13 cellular contexts compared by ENCODE assay signal in genomic region chr1:218494449-218494852, GRCh38.
DNase-seq lines count a peak whose midpoint lies in the region; ATAC-seq and TF ChIP-seq lines count a peak whose summit lies in the region.
"Had no signal": no experiment of that assay in that cellular context is flagged by ENCODE, and none has a peak within 500 bp of the region (broad histone marks: within the 10 kb centered on the region; RNA-seq: fewer than 3 reads in every experiment).

No MANE protein-coding gene starts in this region.

- H3K4ac ChIP-seq in mesenchymal stem cell (ENCODE audit: low read depth in 1 of 2, low read length in 2 of 2) = no peak overlapping the region

- peak overlapping the region; percentile 47 for H4K91ac ChIP-seq in mesenchymal stem cell (ENCODE audit: low read length)

- H3K9me3 Mint-ChIP-seq in Calu3 (ENCODE audit: low read depth, unreplicated experiment) = peaks cover 4% of the 10 kb centered on the region
- H3K9me3 Mint-ChIP-seq in stimulated activated effector memory CD8-positive, alpha-beta T cell treated with anti-CD3 and anti-CD28 coated beads, Interleukin-12 subunit alpha, Interleukin-12 subunit beta, amount 100 ng/mL, for 72 hours = no peaks in the 10 kb centered on the region
- H3K9me3 Mint-ChIP-seq: activated T-helper 17 cell treated with anti-CD3 and anti-CD28 coated beads, Interleukin-2, amount 50 U/mL, for 72 hours had no signal

- peak overlapping the region in 1 of 2 experiments; percentile 45 for H2BK12ac ChIP-seq in mesenchymal stem cell (ENCODE audit: low read length in 2 of 2)

- no peak overlapping the region for H4K8ac ChIP-seq in mesenchymal stem cell (ENCODE audit: low read length)

- peaks cover 28% of the 10 kb centered on the region; the same call in 1 of the 2 replicates for H3K4me1 ChIP-seq in Panc1 (ENCODE audit: control insufficient read depth, insufficient read depth, low read length)
- H3K4me1 ChIP-seq in mesenchymal stem cell (ENCODE audit: control insufficient read depth, insufficient read depth, low read depth, low read length) = peaks cover 3% of the 10 kb centered on the region
- H3K4me1 ChIP-seq: adrenal gland had no signal

- H3K36me3 ChIP-seq in Panc1 (ENCODE audit: control insufficient read depth, insufficient read depth, low read length) (no peaks in the 10 kb centered on the region), mesenchymal stem cell (ENCODE audit: control insufficient read depth in 1 of 2, insufficient read depth in 2 of 2, low read depth in 1 of 2, low read length in 2 of 2) (no peaks in the 10 kb centered on the region)
- H3K36me3 ChIP-seq: adrenal gland, spleen had no signal

- no peaks in the 10 kb centered on the region for H3K79me1 ChIP-seq in mesenchymal stem cell (replicated peaks; ENCODE audit: low read length, poor library complexity, severe bottlenecking)

- H3K14ac ChIP-seq in mesenchymal stem cell (ENCODE audit: low read length in 2 of 2) = no peak overlapping the region

- H3K4me3 ChIP-seq in Panc1 (ENCODE audit: low read depth in 2 of 2, low read length in 2 of 2) (no peak overlapping the region), mesenchymal stem cell (ENCODE audit: insufficient read depth in 1 of 2, low read depth in 1 of 2, low read length in 2 of 2) (no peak overlapping the region)
- H3K4me3 ChIP-seq: adrenal gland, PC-9, spleen had no signal

- H3K27ac ChIP-seq in Panc1 (ENCODE audit: low read length) (peak overlapping the region; percentile 77), mesenchymal stem cell (ENCODE audit: low read length, poor library complexity, severe bottlenecking) (no peak overlapping the region)
- H3K27ac ChIP-seq: adrenal gland, PC-9, spleen had no signal

- H2BK15ac ChIP-seq in mesenchymal stem cell (ENCODE audit: low read depth, poor library complexity, severe bottlenecking) = no peak overlapping the region

- peak overlapping the region; percentile 90 for H2AK5ac ChIP-seq in mesenchymal stem cell (ENCODE audit: low read length, severe bottlenecking)

- no peak overlapping the region for H2BK120ac ChIP-seq in mesenchymal stem cell (ENCODE audit: low read depth, low read length)

- no peak overlapping the region for H3K18ac ChIP-seq in mesenchymal stem cell (ENCODE audit: low read depth in 1 of 2, low read length in 2 of 2)

- H3K9me3 ChIP-seq in Panc1 (ENCODE audit: control insufficient read depth, insufficient read depth, low read depth, low read length) (peaks cover 3% of the 10 kb centered on the region; the same call in 1 of the 2 replicates), mesenchymal stem cell (ENCODE audit: control insufficient read depth, low read length) (no peaks in the 10 kb centered on the region)
- H3K9me3 ChIP-seq: adrenal gland, spleen had no signal

- no peak overlapping the region for H3K9ac ChIP-seq in mesenchymal stem cell (ENCODE audit: low read length)

- H3K27me3 ChIP-seq in Panc1 (ENCODE audit: control insufficient read depth, insufficient read depth, low read length) (no peaks in the 10 kb centered on the region), mesenchymal stem cell (ENCODE audit: control insufficient read depth in 1 of 2, insufficient read depth in 1 of 2, low read length in 2 of 2) (no peaks in the 10 kb centered on the region)
- H3K27me3 ChIP-seq: adrenal gland, spleen had no signal

- in situ Hi-C loops in Panc1 (cut with HindIII; ENCODE audit: low pct_unique_long_range_greater_than_20kb, low sequenced_read_pairs) = no loop called here

- ATAC-seq in Panc1 (no peak), esophagus mucosa (no peak)
- ATAC-seq in stimulated activated effector memory CD8-positive, alpha-beta T cell treated with anti-CD3 and anti-CD28 coated beads, Interleukin-12 subunit alpha, Interleukin-12 subunit beta, amount 100 ng/mL, for 72 hours = no peak
- ATAC-seq: activated T-helper 17 cell treated with anti-CD3 and anti-CD28 coated beads, Interleukin-2, amount 50 U/mL, for 72 hours had no signal

- H2BK5ac ChIP-seq in mesenchymal stem cell (ENCODE audit: low read depth, low read length, poor library complexity, severe bottlenecking) = no peak overlapping the region

- CTCF ChIA-PET in Panc1 (lab: Charles Lee) (no interaction called here), Calu3 (lab: Charles Lee) (no interaction called here)

- POLR2A ChIA-PET in Panc1 (lab: Charles Lee) = no interaction called here

- no peak overlapping the region for H2AFZ ChIP-seq in mesenchymal stem cell (ENCODE audit: low read depth, low read length)
- H2AFZ ChIP-seq: PC-9 had no signal

- TF ChIP-seq CTCF in Panc1 (IDR thresholded peaks at IDR 0.05) (no peak), Calu3 (IDR thresholded peaks at IDR 0.05; ENCODE audit: unreplicated experiment) (no peak)

- H3K27ac Mint-ChIP-seq in Calu3 (ENCODE audit: unreplicated experiment) = no peak overlapping the region
- H3K27ac Mint-ChIP-seq in stimulated activated effector memory CD8-positive, alpha-beta T cell treated with anti-CD3 and anti-CD28 coated beads, Interleukin-12 subunit alpha, Interleukin-12 subunit beta, amount 100 ng/mL, for 72 hours = no peak overlapping the region
- H3K27ac Mint-ChIP-seq: activated T-helper 17 cell treated with anti-CD3 and anti-CD28 coated beads, Interleukin-2, amount 50 U/mL, for 72 hours had no signal

- H3K23ac ChIP-seq in mesenchymal stem cell (ENCODE audit: low read length in 2 of 2) = no peak overlapping the region

- no peaks in the 10 kb centered on the region for H3K27me3 Mint-ChIP-seq in Calu3 (ENCODE audit: unreplicated experiment)

- 73% methylated on average over 2 of the region's 2 CpGs for WGBS in mesenchymal stem cell

- intact Hi-C loops in Panc1 (cut with micrococcal nuclease; ENCODE audit: unreplicated experiment) (no loop called here), Calu3 (cut with micrococcal nuclease; ENCODE audit: unreplicated experiment) (no loop called here)

- peaks cover 71% of the 10 kb centered on the region for H3K4me1 Mint-ChIP-seq in Calu3 (ENCODE audit: low read depth, unreplicated experiment)
- no peaks in the 10 kb centered on the region for H3K4me1 Mint-ChIP-seq in stimulated activated effector memory CD8-positive, alpha-beta T cell treated with anti-CD3 and anti-CD28 coated beads, Interleukin-12 subunit alpha, Interleukin-12 subunit beta, amount 100 ng/mL, for 72 hours

- DNase-seq in DMS153 (lab: John Stamatoyannopoulos, UW) (peak; percentile 87), NCI-H1436 treated with DMSO at 0.1 percent for 48 hours (lab: John Stamatoyannopoulos, UW) (peak; percentile 69), Panc1 (ENCODE audit: low read depth, low spot score) (no peak), mesenchymal stem cell (no peak), Calu3 (no peak)
- DNase-seq in stimulated activated effector memory CD8-positive, alpha-beta T cell treated with anti-CD3 and anti-CD28 coated beads, Interleukin-12 subunit alpha, Interleukin-12 subunit beta, amount 100 ng/mL, for 72 hours (ENCODE audit: low spot score in 2 of 2) = no peak
- DNase-seq in effector CD4-positive, alpha-beta T cell = no peak
- DNase-seq: adrenal gland, GDM1, PC-9, spleen had no signal

- no peak overlapping the region for H3K4me2 ChIP-seq in mesenchymal stem cell (ENCODE audit: low read length, poor library complexity, severe bottlenecking)
- H3K4me2 ChIP-seq: PC-9 had no signal

- no peaks in the 10 kb centered on the region for H3K36me3 Mint-ChIP-seq in Calu3 (ENCODE audit: insufficient read depth, unreplicated experiment)
- no peaks in the 10 kb centered on the region for H3K36me3 Mint-ChIP-seq in stimulated activated effector memory CD8-positive, alpha-beta T cell treated with anti-CD3 and anti-CD28 coated beads, Interleukin-12 subunit alpha, Interleukin-12 subunit beta, amount 100 ng/mL, for 72 hours

- BruUV-seq in Panc1 (replicated peaks; lab: Mats Ljungman, UMichigan) = no TSS peak
- BruUV-seq in Calu3 (replicated peaks; lab: Mats Ljungman, UMichigan) = no TSS peak

- H3K4me3 Mint-ChIP-seq in Calu3 (ENCODE audit: low read depth, unreplicated experiment) = no peak overlapping the region
- H3K4me3 Mint-ChIP-seq in stimulated activated effector memory CD8-positive, alpha-beta T cell treated with anti-CD3 and anti-CD28 coated beads, Interleukin-12 subunit alpha, Interleukin-12 subunit beta, amount 100 ng/mL, for 72 hours = no peak overlapping the region
- H3K4me3 Mint-ChIP-seq: activated T-helper 17 cell treated with anti-CD3 and anti-CD28 coated beads, Interleukin-2, amount 50 U/mL, for 72 hours had no signal

Comparison
In these comparisons a context has a peak if more than half of its experiments do, and no peak if none do; other contexts are left out.
1. DNase-seq: peak in DMS153 (single experiment) and NCI-H1436 treated with DMSO at 0.1 percent for 48 hours (single experiment); none in Panc1 (single experiment), mesenchymal stem cell (single experiment), Calu3 (single experiment), stimulated activated effector memory CD8-positive, alpha-beta T cell treated with anti-CD3 and anti-CD28 coated beads, Interleukin-12 subunit alpha, Interleukin-12 subunit beta, amount 100 ng/mL, for 72 hours (0 of 2) and effector CD4-positive, alpha-beta T cell (single experiment).